ENCODE assay signal across 5 cellular contexts in genomic region chr7:159101083-159101395, GRCh38. TPM values are rescaled to one million over a fixed set of nuclear protein-coding genes. Genes with fewer than 3 reads are reported as not detected.
"Had no signal": no experiment of that assay in that cellular context is flagged by ENCODE, and none has a peak within 500 bp of the region (broad histone marks: within the 10 kb centered on the region; RNA-seq: fewer than 3 reads in every experiment).

No MANE protein-coding gene starts in this region.

RNA-seq across cellular contexts. Expression of gene VIPR2, which starts 43.6 kb away (rescaled TPM):
- total RNA-seq: GM23248, HepG2, HFFc6, HT1080 had no signal
- polyA plus RNA-seq: GM23248, HepG2, IgD-negative memory B cell had no signal
